Comparison of ENCODE assay signal across 1 cellular context in genomic region chr15:45586990-45587860, GRCh38.
A peak's percentile ranks its signal among the peaks of the same experiment; 100 is the strongest.
TF ChIP-seq lines count a peak whose summit lies in the region.

Gene BLOC1S6 (plus strand): TSS chr15:45587379. CDS start chr15:45587444, 65 bp downstream.

TF ChIP-seq in K562, 482 proteins besides CTCF, POLR2A, EP300 and RAD21 (continued from another document and continues in another):
- 0 out of 2 replicates have a peak, but pooled peaks have one; percentile 70 for TF ChIP-seq E2F1 (CRISPR knock-in tag; IDR thresholded peaks at IDR 0.05)
- no peak for TF ChIP-seq MLLT1 (IDR thresholded peaks at IDR 0.05)
- peak; percentile 71; the same call in 1 of the 2 replicates for TF ChIP-seq MXI1 (IDR thresholded peaks at IDR 0.05; ENCODE audit: low read depth, low read length)
- no peak for TF ChIP-seq THRA (IDR thresholded peaks at IDR 0.05)
- no peak for TF ChIP-seq MEF2A (IDR thresholded peaks at IDR 0.05; ENCODE audit: control insufficient read depth, low read depth, low read length)
- no peak for TF ChIP-seq ZNF507 (tag; conservative IDR thresholded peaks at IDR 0.05)
- no peak for TF ChIP-seq SMARCE1 (IDR thresholded peaks at IDR 0.05)
- TF ChIP-seq HCFC1 (IDR thresholded peaks at IDR 0.05; ENCODE audit: low read depth, low read length): peak; percentile 66
- TF ChIP-seq NR2C2 (CRISPR knock-in tag; IDR thresholded peaks at IDR 0.05): peak; percentile 77; the same call in 1 of the 2 replicates
- TF ChIP-seq NR2C2 (tag; IDR thresholded peaks at IDR 0.05): peak; percentile 80
- TF ChIP-seq CBX2 (IDR thresholded peaks at IDR 0.05; ENCODE audit: insufficient read depth, low read length, poor library complexity, severe bottlenecking): no peak
- TF ChIP-seq ATF1 (CRISPR knock-in tag; IDR thresholded peaks at IDR 0.05): no peak; the same call in 1 of the 2 replicates
- peak; percentile 98 for TF ChIP-seq ATF1 (tag; IDR thresholded peaks at IDR 0.05)
- peak in 1 of 2 experiments; percentile 81; a peak in 2 of 4 replicates for TF ChIP-seq TEAD1 (CRISPR knock-in tag; IDR thresholded peaks at IDR 0.05)
- no peak for TF ChIP-seq XRCC4 (IDR thresholded peaks at IDR 0.05; ENCODE audit: extremely low read depth, insufficient read depth, insufficient read length)
- TF ChIP-seq NFIC (IDR thresholded peaks at IDR 0.05): peak; percentile 76
- peak in 1 of 2 experiments; percentile 27; a peak in 3 of 4 replicates for TF ChIP-seq FOXK2 (conservative IDR thresholded peaks at IDR 0.05 in 1 of 2, IDR thresholded peaks at IDR 0.05 in 1 of 2; ENCODE audit: low read depth in 2 of 2)
- no peak for TF ChIP-seq ZNF778 (CRISPR knock-in tag; IDR thresholded peaks at IDR 0.05)
- peak; percentile 55 for TF ChIP-seq NFYB (IDR thresholded peaks at IDR 0.05; ENCODE audit: extremely low read depth, insufficient read length)
- no peak for TF ChIP-seq DEAF1 (CRISPR knock-in tag; IDR thresholded peaks at IDR 0.05)
- TF ChIP-seq CBFA2T3 (IDR thresholded peaks at IDR 0.05): 0 out of 2 replicates have a peak, but pooled peaks have one; percentile 7
- no peak for TF ChIP-seq SMAD2 (IDR thresholded peaks at IDR 0.05; ENCODE audit: low read depth, low read length)
- no peak for TF ChIP-seq THAP7 (CRISPR knock-in tag; IDR thresholded peaks at IDR 0.05)
- TF ChIP-seq RCOR1 (IDR thresholded peaks at IDR 0.05; ENCODE audit: borderline replicate concordance in 1 of 2, low read depth in 2 of 2, low read length in 2 of 2): peak in 1 of 2 experiments; percentile 33; a peak in 1 of 4 replicates
- no peak for TF ChIP-seq NUFIP1 (IDR thresholded peaks at IDR 0.05; ENCODE audit: partially characterized antibody)
- peak in 1 of 2 experiments; percentile 32; a peak in 1 of 4 replicates for TF ChIP-seq KDM4B (IDR thresholded peaks at IDR 0.05; ENCODE audit: borderline replicate concordance in 2 of 2, low read depth in 1 of 2)
- 0 out of 2 replicates have a peak, but pooled peaks have one; percentile 22 for TF ChIP-seq PTBP1 (IDR thresholded peaks at IDR 0.05; ENCODE audit: low read depth, low read length)
- TF ChIP-seq AFF4 (CRISPR knock-in tag; IDR thresholded peaks at IDR 0.05): peak; percentile 86
- TF ChIP-seq CHD2 (IDR thresholded peaks at IDR 0.05; ENCODE audit: low read depth, low read length): peak; percentile 61; the same call in 1 of the 2 replicates
- no peak for TF ChIP-seq ATF4 (CRISPR knock-in tag; IDR thresholded peaks at IDR 0.05)
- peak; percentile 96 for TF ChIP-seq ZFX (CRISPR knock-in tag; IDR thresholded peaks at IDR 0.05)
- TF ChIP-seq ASH1L (IDR thresholded peaks at IDR 0.05; ENCODE audit: borderline replicate concordance, low read depth, partially characterized antibody): peak; percentile 11
- TF ChIP-seq CEBPB (tag; IDR thresholded peaks at IDR 0.05): no peak
- TF ChIP-seq CREB3L1 (IDR thresholded peaks at IDR 0.05; ENCODE audit: borderline replicate concordance, low read depth): peak; percentile 84; the same call in 1 of the 2 replicates
- peak; percentile 25; the same call in 1 of the 2 replicates for TF ChIP-seq HMBOX1 (IDR thresholded peaks at IDR 0.05)
- TF ChIP-seq ZNF133 (CRISPR knock-in tag; IDR thresholded peaks at IDR 0.05): no peak
- TF ChIP-seq VEZF1 (CRISPR knock-in tag; IDR thresholded peaks at IDR 0.05): peak; percentile 80
- TF ChIP-seq BCLAF1 (IDR thresholded peaks at IDR 0.05; ENCODE audit: borderline replicate concordance in 1 of 2, control insufficient read depth in 1 of 2, low read depth in 2 of 2, low read length in 1 of 2): peak in 1 of 2 experiments; percentile 62; a peak in 1 of 4 replicates
- peak; percentile 92 for TF ChIP-seq ETV1 (tag; conservative IDR thresholded peaks at IDR 0.05; ENCODE audit: low read depth)
- peak; percentile 93 for TF ChIP-seq GTF2E2 (tag; IDR thresholded peaks at IDR 0.05)
